Comparison of ENCODE assay signal across 12 cellular contexts in the genomic region with DNA sequence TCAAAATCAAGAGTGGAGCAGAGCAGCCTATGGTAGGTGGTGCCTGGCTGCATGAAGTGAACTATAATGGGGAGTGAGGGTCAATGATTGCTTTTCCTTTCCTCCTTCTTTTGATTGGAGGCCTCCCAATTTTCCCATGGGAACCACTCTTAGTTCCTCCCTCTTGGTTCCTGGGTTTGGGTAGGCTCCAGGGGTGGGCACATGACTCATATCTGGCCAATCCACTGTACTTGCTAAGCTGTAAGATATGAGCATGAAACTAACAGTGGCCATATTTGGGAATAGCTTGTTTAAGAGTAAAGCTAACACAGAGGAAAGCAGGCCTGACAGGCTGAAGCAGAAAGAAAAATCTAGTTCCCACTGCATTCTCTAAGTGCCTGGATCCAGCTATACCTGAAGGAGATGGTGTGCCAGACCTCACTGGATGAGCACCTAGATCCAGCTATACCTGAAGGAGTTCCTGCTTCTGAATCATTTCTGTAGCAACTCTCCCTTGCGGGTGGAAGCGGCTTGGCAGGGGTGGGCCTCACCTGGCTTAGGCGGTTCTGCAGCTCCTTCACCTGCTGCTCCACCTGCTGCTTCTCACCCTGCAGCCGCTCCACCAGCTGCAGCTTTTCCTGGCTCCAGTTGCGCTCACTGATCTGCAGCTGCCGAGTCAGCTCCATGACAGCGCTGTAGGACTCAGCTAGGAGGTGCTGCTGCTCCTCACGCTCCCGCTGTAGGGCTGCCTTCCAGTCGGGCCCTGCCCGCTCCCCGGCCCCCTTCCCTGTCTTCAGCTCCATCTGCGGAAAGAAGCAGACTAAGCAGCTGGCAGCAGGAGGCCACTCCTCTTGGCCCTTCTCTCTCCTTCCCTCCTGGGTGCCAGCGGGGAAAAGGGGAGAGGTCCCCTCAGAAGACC. TPM values are rescaled to one million over a fixed set of nuclear protein-coding genes. Genes with fewer than 3 reads are reported as not detected.
A peak's percentile ranks its signal among the peaks of the same experiment; 100 is the strongest.
DNase-seq lines count a peak whose midpoint lies in the region.
"Had no signal": no experiment of that assay in that cellular context is flagged by ENCODE, and none has a peak within 500 bp of the region (broad histone marks: within the 10 kb centered on the region; RNA-seq: fewer than 3 reads in every experiment).

No MANE protein-coding gene starts in this region.

- DNase-seq in NCI-H2196 (lab: John Stamatoyannopoulos, UW; ENCODE audit: unreplicated experiment), result peak; percentile 37
- no peak for DNase-seq in NCI-H2196 treated with DMSO at 0.1 percent for 48 hours (lab: John Stamatoyannopoulos, UW; ENCODE audit: unreplicated experiment)
- peak; percentile 18 for DNase-seq in SW480 (ENCODE audit: low spot score)
- DNase-seq in fibroblast of gingiva (ENCODE audit: low read depth), result peak; percentile 38
- DNase-seq in stromal cell of bone marrow (ENCODE audit: low read depth), result peak; percentile 68
- no peak for DNase-seq in NK-92 treated with Interleukin-12 subunit alpha and Interleukin-12 subunit beta, amount 100 ng/mL, for 24 hours (lab: John Stamatoyannopoulos, UW)
- DNase-seq in ureter (ENCODE audit: low spot score), result no peak
- DNase-seq in ecto neural progenitor cell (ENCODE audit: low spot score), result no peak
- DNase-seq: activated CD8-positive, alpha-beta T cell treated with anti-CD3 and anti-CD28 coated beads, Interleukin-2, amount 10 ng/mL, durations not matched to agents 7 days and 5 days; NCI-H187; psoas muscle; tibial artery had no signal

RNA-seq across cellular contexts. Expression of gene DSN1, which starts 29.0 kb away (rescaled TPM):
- 6.5 TPM for total RNA-seq in ureter

RNA-seq across cellular contexts. Expression of gene NDRG3, which starts 56.7 kb away (rescaled TPM):
- 21.0 TPM for total RNA-seq in ureter

Comparison
In these comparisons a context has a peak if more than half of its experiments do, and no peak if none do; other contexts are left out.
1. DNase-seq: peak in NCI-H2196 (single experiment), SW480 (single experiment), fibroblast of gingiva (single experiment) and stromal cell of bone marrow (single experiment); none in NCI-H2196 treated with DMSO at 0.1 percent for 48 hours (single experiment), NK-92 treated with Interleukin-12 subunit alpha and Interleukin-12 subunit beta, amount 100 ng/mL, for 24 hours (single experiment), ureter (single experiment) and ecto neural progenitor cell (single experiment).